Comparison of ENCODE assay signal across 8 cellular contexts in the genomic region with DNA sequence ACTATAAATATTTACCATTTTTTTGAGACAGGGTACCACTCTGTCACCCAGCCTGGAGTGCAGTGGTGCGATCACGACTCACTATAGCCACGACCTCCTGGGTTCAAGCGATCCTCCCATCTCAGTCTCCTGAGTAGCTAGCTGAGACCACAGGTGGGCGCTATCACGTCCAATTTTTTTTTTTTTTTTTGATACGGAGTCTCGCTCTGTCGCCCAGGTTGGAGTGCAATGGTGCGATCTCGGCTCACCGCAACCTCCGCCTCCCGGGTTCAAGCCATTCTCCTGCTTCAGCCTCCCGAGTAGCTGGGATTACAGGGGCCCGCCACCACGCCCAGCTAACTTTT. TPM values are rescaled to one million over a fixed set of nuclear protein-coding genes. Genes with fewer than 3 reads are reported as not detected.
DNase-seq lines count a peak whose midpoint lies in the region; ATAC-seq and TF ChIP-seq lines count a peak whose summit lies in the region.
"Not testable (repeated sequence)": the region's sequence is repeated elsewhere in the genome, so short reads cannot be mapped to it uniquely, and the experiment has no call there.

No MANE protein-coding gene starts in this region.

- 25% methylated on average over 7 of the region's 17 CpGs for WGBS in right lobe of liver (ENCODE audit: insufficient coverage, low coverage, low lambda C conversion rate, missing lambda C conversion rate)

- peak overlapping the region; percentile 100 for H3K4me3 ChIP-seq in NB4 (ENCODE audit: low read depth, low read length)
- H3K4me3 ChIP-seq in endocrine pancreas (ENCODE audit: control insufficient read depth, insufficient read depth, low read length) = peak overlapping the region; percentile 95
- peak overlapping the region; percentile 58 to 79 (median 71) for H3K4me3 ChIP-seq in right lobe of liver
- peak overlapping the region; percentile 55 to 89 (median 64) for H3K4me3 ChIP-seq in skin epidermis

- peak overlapping the region; percentile 89 to 95 (median 91) for H3K27ac ChIP-seq in right lobe of liver
- H3K27ac ChIP-seq in skin epidermis = peak overlapping the region; percentile 49 to 96 (median 92)

- H3K9me3 ChIP-seq in endocrine pancreas (ENCODE audit: control insufficient read depth, low read length); right lobe of liver: not testable (repeated sequence)

- H3K27me3 ChIP-seq in endocrine pancreas (ENCODE audit: control insufficient read depth, insufficient read depth, low read length); right lobe of liver: not testable (repeated sequence)

- TF ChIP-seq POLR2A in NB4 (IDR thresholded peaks at IDR 0.05; ENCODE audit: extremely low read depth, insufficient read length); right lobe of liver (IDR thresholded peaks at IDR 0.05): not testable (repeated sequence)

- peak; percentile 43 to 58 (median 51) for ATAC-seq in right lobe of liver

- TF ChIP-seq CTCF in GM13977 (IDR thresholded peaks at IDR 0.05; ENCODE audit: extremely low read depth, insufficient read depth, missing control alignments) (peak; percentile 51), NB4 (IDR thresholded peaks at IDR 0.05; ENCODE audit: low read depth, low read length) (peak; percentile 36), right lobe of liver (IDR thresholded peaks at IDR 0.05) (peak in 3 of 4 donors; percentile 26 to 32 (median 27))

- peak overlapping the region; percentile 54 for H3K9ac ChIP-seq in endocrine pancreas (ENCODE audit: control insufficient read depth, insufficient read depth, low read length)

- H3K36me3 ChIP-seq in endocrine pancreas (ENCODE audit: control insufficient read depth, insufficient read depth, low read length); right lobe of liver: not testable (repeated sequence)

- intact Hi-C loops in right lobe of liver (cut with DNase I) = not testable (repeated sequence)

- DNase-seq in ACHN (peak; percentile 64), NB4 (ENCODE audit: low read depth) (peak; percentile 78), RPMI8226 (peak; percentile 56), activated T-cell treated with anti-CD3 and anti-CD28 coated beads for 4 hours (peak; percentile 4)
- not testable (repeated sequence) for DNase-seq in GM13977 (ENCODE audit: low spot score); right lobe of liver

- in situ Hi-C loops in ACHN (cut with HindIII; ENCODE audit: low pct_ligation_motif_present, low pct_unique_long_range_greater_than_20kb, low sequenced_read_pairs); GM13977 (cut with MboI; ENCODE audit: low pct_unique_long_range_greater_than_20kb, low sequenced_read_pairs, unreplicated experiment): not testable (repeated sequence)

- not testable (repeated sequence) for H3K4me1 ChIP-seq in endocrine pancreas (ENCODE audit: control insufficient read depth, insufficient read depth, low read length); right lobe of liver

RNA-seq across cellular contexts. Expression of gene SNRPC, which starts 0.8 kb away (rescaled TPM):
- 10 to 100 TPM; 29.6 to 61.3 (median 33.3) TPM for total RNA-seq in right lobe of liver

RNA-seq across cellular contexts. Expression of gene BLTP3A, which starts 35.4 kb away (rescaled TPM):
- total RNA-seq in right lobe of liver = 1 to 10 TPM; 5.1 to 9.2 (median 7.8) TPM

RNA-seq across cellular contexts. Expression of gene ILRUN, which starts 59.9 kb away (rescaled TPM):
- total RNA-seq in right lobe of liver = 10 to 100 TPM; 55.5 to 89.1 (median 67.1) TPM
